Comparison of ENCODE assay signal across 9 cellular contexts in the genomic region with DNA sequence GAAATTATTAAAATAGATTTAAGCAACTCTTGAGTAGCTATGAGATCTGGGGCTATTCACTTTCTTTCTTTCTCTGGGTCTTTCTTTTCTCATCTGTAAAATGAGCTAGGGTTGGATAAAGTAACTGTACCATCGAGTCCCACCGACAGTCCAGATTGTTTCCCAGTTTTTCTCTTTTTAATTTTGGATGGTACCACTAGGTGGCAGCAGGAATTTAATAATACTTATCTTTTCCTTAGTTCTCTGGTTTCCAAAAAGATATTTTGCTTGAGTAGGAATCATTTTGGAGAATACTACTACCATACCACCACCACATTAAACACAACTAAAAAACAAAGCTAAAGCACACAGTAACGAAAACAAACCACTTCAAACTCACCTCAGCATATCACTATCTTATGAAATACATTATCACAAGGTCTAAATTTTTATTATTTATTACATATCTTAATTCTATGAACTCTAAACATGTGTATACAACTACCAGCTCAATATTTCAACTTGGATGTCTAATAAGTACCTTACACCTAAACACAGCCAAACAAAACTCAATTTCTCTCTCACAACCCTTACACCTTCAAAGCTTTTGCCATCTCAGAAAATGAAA.
DNase-seq lines count a peak whose midpoint lies in the region; ATAC-seq and TF ChIP-seq lines count a peak whose summit lies in the region.
"Had no signal": no experiment of that assay in that cellular context is flagged by ENCODE, and none has a peak within 500 bp of the region (broad histone marks: within the 10 kb centered on the region; RNA-seq: fewer than 3 reads in every experiment).

No MANE protein-coding gene starts in this region.

- DNase-seq in 8988T (peak; percentile 18), Panc1 (ENCODE audit: low read depth, low spot score) (no peak), glomerular visceral epithelial cell (ENCODE audit: extremely low spot score) (peak; percentile 14), Ammon's horn (ENCODE audit: low spot score) (no peak)
- no peak for DNase-seq in CD4-positive, alpha-beta memory T cell
- DNase-seq in activated T-cell treated with anti-CD3 and anti-CD28 coated beads, Interleukin-2, amount 50 U/mL, for 1 hour, result no peak
- no peak for DNase-seq in activated naive CD4-positive, alpha-beta T cell treated with anti-CD3 and anti-CD28 coated beads, Interleukin-2, amount 10 ng/mL, durations not matched to agents 7 days and 5 days

- no peaks in the 10 kb centered on the region for H3K36me3 Mint-ChIP-seq in CD4-positive, alpha-beta memory T cell
- no peaks in the 10 kb centered on the region for H3K36me3 Mint-ChIP-seq in activated naive CD4-positive, alpha-beta T cell treated with anti-CD3 and anti-CD28 coated beads, Interleukin-2, amount 10 ng/mL, durations not matched to agents 7 days and 5 days
- H3K36me3 Mint-ChIP-seq: activated naive CD4-positive, alpha-beta T cell treated with anti-CD3 and anti-CD28 coated beads, Interleukin-2, amount 50 U/mL, for 24 hours had no signal

- CTCF ChIA-PET in Panc1 (lab: Charles Lee), result no interaction called here
- CTCF ChIA-PET in CD4-positive, alpha-beta memory T cell (lab: Charles Lee; ENCODE audit: partially characterized antibody), result no interaction called here
- CTCF ChIA-PET in activated naive CD4-positive, alpha-beta T cell treated with anti-CD3 and anti-CD28 coated beads, Interleukin-2, amount 10 ng/mL, durations not matched to agents 7 days and 5 days (lab: Charles Lee), result interaction anchor here (0.6 to 1.4 kb wide), 3 partner anchors 517 to 764 kb away, joined by 3 to 5 read pairs (median 5); no protein-coding TSS in a partner anchor

- no peaks in the 10 kb centered on the region for H3K27me3 ChIP-seq in Panc1 (ENCODE audit: control insufficient read depth, insufficient read depth, low read length)
- H3K27me3 ChIP-seq in CD4-positive, alpha-beta memory T cell (ENCODE audit: insufficient read depth, low read length), result no peaks in the 10 kb centered on the region

- no TSS peak for BruUV-seq in Panc1 (replicated peaks; lab: Mats Ljungman, UMichigan)

- no peak overlapping the region for H3K4me3 Mint-ChIP-seq in CD4-positive, alpha-beta memory T cell
- no peak overlapping the region for H3K4me3 Mint-ChIP-seq in activated naive CD4-positive, alpha-beta T cell treated with anti-CD3 and anti-CD28 coated beads, Interleukin-2, amount 10 ng/mL, durations not matched to agents 7 days and 5 days
- H3K4me3 Mint-ChIP-seq: activated naive CD4-positive, alpha-beta T cell treated with anti-CD3 and anti-CD28 coated beads, Interleukin-2, amount 50 U/mL, for 24 hours had no signal

- no peak for ATAC-seq in Panc1

- no peak overlapping the region for H3K4me3 ChIP-seq in Panc1 (ENCODE audit: low read depth in 2 of 2, low read length in 2 of 2)
- H3K4me3 ChIP-seq in CD4-positive, alpha-beta memory T cell (ENCODE audit: low read length in 2 of 2), result no peak overlapping the region

- no peak overlapping the region for H3K27ac ChIP-seq in Panc1 (ENCODE audit: low read length)
- no peak overlapping the region for H3K27ac ChIP-seq in CD4-positive, alpha-beta memory T cell (ENCODE audit: low read depth, low read length)

- no peak overlapping the region for H3K27ac Mint-ChIP-seq in CD4-positive, alpha-beta memory T cell
- H3K27ac Mint-ChIP-seq in activated naive CD4-positive, alpha-beta T cell treated with anti-CD3 and anti-CD28 coated beads, Interleukin-2, amount 10 ng/mL, durations not matched to agents 7 days and 5 days, result no peak overlapping the region
- H3K27ac Mint-ChIP-seq: activated naive CD4-positive, alpha-beta T cell treated with anti-CD3 and anti-CD28 coated beads, Interleukin-2, amount 50 U/mL, for 24 hours had no signal

- H3K4me1 ChIP-seq in Panc1 (ENCODE audit: control insufficient read depth, insufficient read depth, low read length), result no peaks in the 10 kb centered on the region
- H3K4me1 ChIP-seq in CD4-positive, alpha-beta memory T cell (ENCODE audit: insufficient read depth, low read length), result no peaks in the 10 kb centered on the region

- H3K27me3 Mint-ChIP-seq in CD4-positive, alpha-beta memory T cell, result no peaks in the 10 kb centered on the region
- no peaks in the 10 kb centered on the region for H3K27me3 Mint-ChIP-seq in activated naive CD4-positive, alpha-beta T cell treated with anti-CD3 and anti-CD28 coated beads, Interleukin-2, amount 10 ng/mL, durations not matched to agents 7 days and 5 days
- H3K27me3 Mint-ChIP-seq: activated naive CD4-positive, alpha-beta T cell treated with anti-CD3 and anti-CD28 coated beads, Interleukin-2, amount 50 U/mL, for 24 hours had no signal

- intact Hi-C loops in Panc1 (cut with micrococcal nuclease; ENCODE audit: unreplicated experiment), result loop anchor here (5.0 kb wide), 1 partner anchor 709 kb away; no protein-coding TSS in a partner anchor
- intact Hi-C loops in CD4-positive, alpha-beta memory T cell (cut with micrococcal nuclease), result no loop called here

- H3K9me3 ChIP-seq in Panc1 (ENCODE audit: control insufficient read depth, insufficient read depth, low read depth, low read length), result no peaks in the 10 kb centered on the region
- no peaks in the 10 kb centered on the region for H3K9me3 ChIP-seq in CD4-positive, alpha-beta memory T cell (ENCODE audit: control insufficient read depth in 1 of 2, low read length in 2 of 2)

- no peaks in the 10 kb centered on the region for H3K36me3 ChIP-seq in Panc1 (ENCODE audit: control insufficient read depth, insufficient read depth, low read length)
- H3K36me3 ChIP-seq in CD4-positive, alpha-beta memory T cell (ENCODE audit: insufficient read depth, low read length), result no peaks in the 10 kb centered on the region

- H3K9me3 Mint-ChIP-seq in CD4-positive, alpha-beta memory T cell, result peaks cover 0 to 7% (median 2%) of the 10 kb centered on the region in 8 donors
- no peaks in the 10 kb centered on the region for H3K9me3 Mint-ChIP-seq in activated naive CD4-positive, alpha-beta T cell treated with anti-CD3 and anti-CD28 coated beads, Interleukin-2, amount 10 ng/mL, durations not matched to agents 7 days and 5 days
- H3K9me3 Mint-ChIP-seq: activated naive CD4-positive, alpha-beta T cell treated with anti-CD3 and anti-CD28 coated beads, Interleukin-2, amount 50 U/mL, for 24 hours had no signal

- peak; percentile 37 for TF ChIP-seq CTCF in GM12873 (IDR thresholded peaks at IDR 0.05; ENCODE audit: insufficient read depth, low read depth, low read length, missing control alignments)
- TF ChIP-seq CTCF in Panc1 (IDR thresholded peaks at IDR 0.05), result peak; percentile 68; the same call in 1 of the 2 replicates

- in situ Hi-C loops in Panc1 (cut with HindIII; ENCODE audit: low pct_unique_long_range_greater_than_20kb, low sequenced_read_pairs), result no loop called here

- no peaks in the 10 kb centered on the region for H3K4me1 Mint-ChIP-seq in CD4-positive, alpha-beta memory T cell
- H3K4me1 Mint-ChIP-seq in activated naive CD4-positive, alpha-beta T cell treated with anti-CD3 and anti-CD28 coated beads, Interleukin-2, amount 10 ng/mL, durations not matched to agents 7 days and 5 days, result no peaks in the 10 kb centered on the region
- H3K4me1 Mint-ChIP-seq: activated naive CD4-positive, alpha-beta T cell treated with anti-CD3 and anti-CD28 coated beads, Interleukin-2, amount 50 U/mL, for 24 hours had no signal

- POLR2A ChIA-PET in Panc1 (lab: Charles Lee), result no interaction called here
- POLR2A ChIA-PET in CD4-positive, alpha-beta memory T cell (lab: Charles Lee; ENCODE audit: partially characterized antibody), result no interaction called here

Comparison
In these comparisons a context has a peak if more than half of its experiments do, and no peak if none do; other contexts are left out.
1. DNase-seq: peak in 8988T (single experiment) and glomerular visceral epithelial cell (single experiment); none in Panc1 (single experiment), CD4-positive, alpha-beta memory T cell (0 of 5), activated T-cell treated with anti-CD3 and anti-CD28 coated beads, Interleukin-2, amount 50 U/mL, for 1 hour (single experiment), activated naive CD4-positive, alpha-beta T cell treated with anti-CD3 and anti-CD28 coated beads, Interleukin-2, amount 10 ng/mL, durations not matched to agents 7 days and 5 days (single experiment) and Ammon's horn (single experiment).